In the genomic region with DNA sequence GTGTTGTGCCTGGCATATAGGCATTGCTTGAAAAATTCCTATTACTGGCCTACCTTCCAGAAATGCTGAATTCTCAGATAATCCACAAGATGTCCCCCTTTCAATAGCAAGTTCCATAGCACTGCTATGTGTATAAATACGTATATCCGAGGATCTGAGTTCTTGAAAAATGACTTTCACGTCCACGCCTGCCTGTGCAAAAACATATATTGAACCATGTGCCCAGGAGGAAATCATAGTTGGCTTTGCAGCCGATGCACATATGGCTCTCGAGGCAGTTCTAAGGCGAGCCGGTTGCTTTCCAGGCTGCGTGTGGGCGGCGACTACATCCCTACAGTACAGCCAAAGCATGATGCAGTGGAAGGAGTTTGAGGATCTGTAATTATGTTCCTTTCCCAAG, we compare ENCODE assay signal across 10 cellular contexts. TPM values are rescaled to one million over a fixed set of nuclear protein-coding genes. Genes with fewer than 3 reads are reported as not detected.
A peak's percentile ranks its signal among the peaks of the same experiment; 100 is the strongest.
DNase-seq lines count a peak whose midpoint lies in the region; ATAC-seq, FAIRE-seq and TF ChIP-seq lines count a peak whose summit lies in the region.
"Had no signal": no experiment of that assay in that cellular context is flagged by ENCODE, and none has a peak within 500 bp of the region (broad histone marks: within the 10 kb centered on the region; RNA-seq: fewer than 3 reads in every experiment).

No MANE protein-coding gene starts in this region.

- H3K4me2 ChIP-seq in GM23338 = no peak overlapping the region

- no peaks in the 10 kb centered on the region for H3K27me3 Mint-ChIP-seq in activated naive CD8-positive, alpha-beta T cell treated with anti-CD3 and anti-CD28 coated beads, Interleukin-2, amount 50 U/mL, for 24 hours
- H3K27me3 Mint-ChIP-seq in GM23338 (ENCODE audit: insufficient read depth, low read depth, poor library complexity) = no peaks in the 10 kb centered on the region

- POLR2A ChIA-PET in A673 (lab: Charles Lee; ENCODE audit: low non-redundant PET) = no interaction called here

- intact Hi-C loops in A673 (cut with micrococcal nuclease; ENCODE audit: unreplicated experiment) = no loop called here

- H3F3A ChIP-seq in GM23338 (replicated peaks; ENCODE audit: low read depth) = no peaks in the 10 kb centered on the region

- H3K36me3 ChIP-seq in A673 (ENCODE audit: insufficient read depth, low read length, poor library complexity, severe bottlenecking) = no peaks in the 10 kb centered on the region
- H3K36me3 ChIP-seq in GM23338 (ENCODE audit: insufficient read depth) = no peaks in the 10 kb centered on the region

- H3K79me2 ChIP-seq in GM23338 (replicated peaks; ENCODE audit: insufficient read depth) = no peaks in the 10 kb centered on the region

- no peaks in the 10 kb centered on the region for H3K4me1 Mint-ChIP-seq in activated naive CD8-positive, alpha-beta T cell treated with anti-CD3 and anti-CD28 coated beads, Interleukin-2, amount 50 U/mL, for 24 hours
- peaks cover 12% of the 10 kb centered on the region; the same call in 2 of the 3 replicates for H3K4me1 Mint-ChIP-seq in GM23338

- H3K27ac Mint-ChIP-seq in activated naive CD8-positive, alpha-beta T cell treated with anti-CD3 and anti-CD28 coated beads, Interleukin-2, amount 50 U/mL, for 24 hours = no peak overlapping the region
- H3K27ac Mint-ChIP-seq in GM23338 = no peak overlapping the region

- H3K27ac ChIP-seq in A673 (ENCODE audit: low read depth, low read length, poor library complexity, severe bottlenecking) = no peak overlapping the region
- no peak overlapping the region for H3K27ac ChIP-seq in GM23338 (ENCODE audit: low read depth)

- H2AFZ ChIP-seq in GM23338 = no peak overlapping the region

- H3K4me1 ChIP-seq in A673 (ENCODE audit: insufficient read depth, low read length, poor library complexity, severe bottlenecking) (no peaks in the 10 kb centered on the region), GM23338 (ENCODE audit: insufficient read depth) (no peaks in the 10 kb centered on the region)

- DNase-seq in A673 (ENCODE audit: low spot score) = peak; percentile 43
- no peak for DNase-seq in HFF-Myc (ENCODE audit: extremely low read depth, low read depth)
- peak; percentile 13 for DNase-seq in UCSD-AML1 (lab: John Stamatoyannopoulos, UW; ENCODE audit: unreplicated experiment)
- peak; percentile 36 for DNase-seq in iris pigment epithelial cell (ENCODE audit: low read depth)
- DNase-seq in activated naive CD8-positive, alpha-beta T cell treated with anti-CD3 and anti-CD28 coated beads, Interleukin-2, amount 50 U/mL, for 24 hours = no peak
- no peak for DNase-seq in HTR-8/SVneo (ENCODE audit: insufficient read length, low spot score)
- DNase-seq in GM23338 (ENCODE audit: low spot score) = no peak
- DNase-seq: aorta, SHP77 treated with DMSO at 0.1 percent for 48 hours had no signal

- no peaks in the 10 kb centered on the region for H4K20me1 ChIP-seq in GM23338 (replicated peaks; ENCODE audit: insufficient read depth)

- H3K4me3 ChIP-seq in A673 (ENCODE audit: low read depth, low read length, poor library complexity, severe bottlenecking) (no peak overlapping the region), HFF-Myc (replicated peaks; ENCODE audit: low read depth, low read length) (peak overlapping the region; percentile 15; the same call in 1 of the 2 replicates), GM23338 (no peak overlapping the region)

- peak; percentile 51 for TF ChIP-seq CTCF in A673 (conservative IDR thresholded peaks at IDR 0.05; ENCODE audit: low read depth, low read length)
- TF ChIP-seq CTCF in HFF-Myc (IDR thresholded peaks at IDR 0.05; ENCODE audit: low read depth, low read length, missing control alignments) = no peak
- TF ChIP-seq CTCF in GM23338 (conservative IDR thresholded peaks at IDR 0.05; ENCODE audit: low read depth in 2 of 2) = peak in 1 of 2 experiments; percentile 41; a peak in 2 of 4 replicates

- H3K4me3 Mint-ChIP-seq in activated naive CD8-positive, alpha-beta T cell treated with anti-CD3 and anti-CD28 coated beads, Interleukin-2, amount 50 U/mL, for 24 hours = no peak overlapping the region
- H3K4me3 Mint-ChIP-seq in GM23338 = no peak overlapping the region

- FAIRE-seq in HTR-8/SVneo (lab: Jason Lieb, UNC) = no peak

- H3K9me3 Mint-ChIP-seq in activated naive CD8-positive, alpha-beta T cell treated with anti-CD3 and anti-CD28 coated beads, Interleukin-2, amount 50 U/mL, for 24 hours = no peaks in the 10 kb centered on the region
- no peaks in the 10 kb centered on the region for H3K9me3 Mint-ChIP-seq in GM23338

- CTCF ChIA-PET in A673 (lab: Charles Lee) = no interaction called here

- no peaks in the 10 kb centered on the region for H3K9me3 ChIP-seq in A673 (ENCODE audit: low read depth, low read length, poor library complexity, severe bottlenecking)

- no peaks in the 10 kb centered on the region for H3K36me3 Mint-ChIP-seq in activated naive CD8-positive, alpha-beta T cell treated with anti-CD3 and anti-CD28 coated beads, Interleukin-2, amount 50 U/mL, for 24 hours (ENCODE audit: low read depth)
- no peaks in the 10 kb centered on the region for H3K36me3 Mint-ChIP-seq in GM23338 (ENCODE audit: low read depth)

- no TSS peak for BruUV-seq in A673 (replicated peaks; lab: Mats Ljungman, UMichigan)

- no peaks in the 10 kb centered on the region for H3K27me3 ChIP-seq in A673 (replicated peaks; ENCODE audit: insufficient read depth, low read depth, low read length, poor library complexity)
- no peaks in the 10 kb centered on the region for H3K27me3 ChIP-seq in GM23338 (ENCODE audit: insufficient read depth)

- H3K9me2 ChIP-seq in GM23338 (ENCODE audit: insufficient read depth) = no peaks in the 10 kb centered on the region

- ATAC-seq in activated naive CD8-positive, alpha-beta T cell treated with anti-CD3 and anti-CD28 coated beads, Interleukin-2, amount 50 U/mL, for 24 hours = no peak
- ATAC-seq in GM23338 (no peak), HG03175 (IDR thresholded peaks at IDR 0.05; ENCODE audit: unreplicated experiment) (no peak)

TF ChIP-seq in GM23338, 12 proteins besides CTCF, POLR2A, EP300 and RAD21 (continues in another document):
- TF ChIP-seq ZNF114 (CRISPR knock-in tag; IDR thresholded peaks at IDR 0.05) = no peak
- TF ChIP-seq, protein P1, sequence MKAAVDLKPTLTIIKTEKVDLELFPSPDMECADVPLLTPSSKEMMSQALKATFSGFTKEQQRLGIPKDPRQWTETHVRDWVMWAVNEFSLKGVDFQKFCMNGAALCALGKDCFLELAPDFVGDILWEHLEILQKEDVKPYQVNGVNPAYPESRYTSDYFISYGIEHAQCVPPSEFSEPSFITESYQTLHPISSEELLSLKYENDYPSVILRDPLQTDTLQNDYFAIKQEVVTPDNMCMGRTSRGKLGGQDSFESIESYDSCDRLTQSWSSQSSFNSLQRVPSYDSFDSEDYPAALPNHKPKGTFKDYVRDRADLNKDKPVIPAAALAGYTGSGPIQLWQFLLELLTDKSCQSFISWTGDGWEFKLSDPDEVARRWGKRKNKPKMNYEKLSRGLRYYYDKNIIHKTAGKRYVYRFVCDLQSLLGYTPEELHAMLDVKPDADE (IDR thresholded peaks at IDR 0.05) = no peak

RNA-seq across cellular contexts. Expression of a gene that starts 55.4 kb away (rescaled TPM):
- total RNA-seq in A673 (2021) = not detected in 2 replicates
- total RNA-seq in GM23338 (2014; rRNA removed; shearing (Covaris generic)) = not detected in 2 replicates
- not detected in 2 replicates for polyA plus RNA-seq in GM23338 (2016; fragmentation: Nextera tagmentation; extraction: Ambion mirVana)
- total RNA-seq: aorta had no signal
- polyA plus RNA-seq: aorta had no signal

Comparison
In these comparisons a context has a peak if more than half of its experiments do, and no peak if none do; other contexts are left out.
1. DNase-seq: peak in A673 (single experiment), UCSD-AML1 (single experiment) and iris pigment epithelial cell (single experiment); none in HFF-Myc (single experiment), activated naive CD8-positive, alpha-beta T cell treated with anti-CD3 and anti-CD28 coated beads, Interleukin-2, amount 50 U/mL, for 24 hours (single experiment), HTR-8/SVneo (single experiment) and GM23338 (single experiment).